Comparison of ENCODE assay signal across 1 cellular context in genomic region chr5:68433921-68434879, GRCh38.
TF ChIP-seq lines count a peak whose summit lies in the region.

No MANE protein-coding gene starts in this region.

TF ChIP-seq in K562, 482 proteins besides CTCF, POLR2A, EP300 and RAD21 (continued from another document and continues in another):
- peak; percentile 81 for TF ChIP-seq PRDM10 (IDR thresholded peaks at IDR 0.05; ENCODE audit: partially characterized antibody)
- TF ChIP-seq POLR2G (IDR thresholded peaks at IDR 0.05; ENCODE audit: low read depth, low read length): peak; percentile 70
- TF ChIP-seq NR0B1 (IDR thresholded peaks at IDR 0.05; ENCODE audit: partially characterized antibody): no peak
- no peak for TF ChIP-seq NR2C1 (IDR thresholded peaks at IDR 0.05)
- TF ChIP-seq NR2C1 (tag; IDR thresholded peaks at IDR 0.05): peak; percentile 67
- no peak for TF ChIP-seq SMARCB1 (IDR thresholded peaks at IDR 0.05; ENCODE audit: insufficient read length, low read depth)
- TF ChIP-seq BHLHE40 (IDR thresholded peaks at IDR 0.05; ENCODE audit: low read length): peak; percentile 88
- TF ChIP-seq TFAP4 (CRISPR knock-in tag; IDR thresholded peaks at IDR 0.05; ENCODE audit: borderline replicate concordance): peak; percentile 97
- TF ChIP-seq AFF4 (CRISPR knock-in tag; IDR thresholded peaks at IDR 0.05): peak; percentile 53; the same call in 1 of the 2 replicates
- TF ChIP-seq BRCA1 (IDR thresholded peaks at IDR 0.05): no peak
- TF ChIP-seq BRCA1 (CRISPR knock-in tag; IDR thresholded peaks at IDR 0.05): peak; percentile 63; the same call in 1 of the 2 replicates
- TF ChIP-seq FOXO4 (CRISPR knock-in tag; IDR thresholded peaks at IDR 0.05): no peak
- TF ChIP-seq CREB3L1 (IDR thresholded peaks at IDR 0.05; ENCODE audit: borderline replicate concordance, low read depth): peak; percentile 72; the same call in 1 of the 2 replicates
- no peak for TF ChIP-seq MLLT1 (IDR thresholded peaks at IDR 0.05)
- TF ChIP-seq RREB1 (CRISPR knock-in tag; IDR thresholded peaks at IDR 0.05): no peak
- peak; percentile 73 for TF ChIP-seq RBFOX2 (IDR thresholded peaks at IDR 0.05; ENCODE audit: low read depth, low read length)
- 0 out of 2 replicates have a peak, but pooled peaks have one; percentile 3 for TF ChIP-seq RB1 (IDR thresholded peaks at IDR 0.05; ENCODE audit: low read depth)
- no peak; the same call in 1 of the 2 replicates for TF ChIP-seq GMEB1 (CRISPR knock-in tag; IDR thresholded peaks at IDR 0.05)
- peak; percentile 74 for TF ChIP-seq EP400 (IDR thresholded peaks at IDR 0.05)
- TF ChIP-seq XRCC5 (IDR thresholded peaks at IDR 0.05; ENCODE audit: low read depth, low read length): no peak
- peak; percentile 74 for TF ChIP-seq MYNN (IDR thresholded peaks at IDR 0.05)
- TF ChIP-seq MYNN (CRISPR knock-in tag; IDR thresholded peaks at IDR 0.05): no peak
- peak; percentile 71; the same call in 1 of the 2 replicates for TF ChIP-seq ZBTB7A (IDR thresholded peaks at IDR 0.05; ENCODE audit: borderline replicate concordance, control insufficient read depth, low read depth, low read length)
- 0 out of 2 replicates have a peak, but pooled peaks have one; percentile 14 for TF ChIP-seq NCOA1 (IDR thresholded peaks at IDR 0.05; ENCODE audit: low read depth)
- no peak for TF ChIP-seq SIN3B (IDR thresholded peaks at IDR 0.05; ENCODE audit: low read depth)
- no peak for TF ChIP-seq CBX2 (IDR thresholded peaks at IDR 0.05; ENCODE audit: insufficient read depth, low read length, poor library complexity, severe bottlenecking)
- TF ChIP-seq NFE2 (IDR thresholded peaks at IDR 0.05; ENCODE audit: low read depth): peak; percentile 73
- peak; percentile 87 for TF ChIP-seq ATF7 (IDR thresholded peaks at IDR 0.05)
- TF ChIP-seq RFX1 (IDR thresholded peaks at IDR 0.05): no peak
- 0 out of 2 replicates have a peak, but pooled peaks have one; percentile 11 for TF ChIP-seq MITF (IDR thresholded peaks at IDR 0.05)
